In genomic region chr5:34915139-34915855, GRCh38 we compare ENCODE assay signal across 1 cellular context.
TF ChIP-seq lines count a peak whose summit lies in the region.

A gene with protein sequence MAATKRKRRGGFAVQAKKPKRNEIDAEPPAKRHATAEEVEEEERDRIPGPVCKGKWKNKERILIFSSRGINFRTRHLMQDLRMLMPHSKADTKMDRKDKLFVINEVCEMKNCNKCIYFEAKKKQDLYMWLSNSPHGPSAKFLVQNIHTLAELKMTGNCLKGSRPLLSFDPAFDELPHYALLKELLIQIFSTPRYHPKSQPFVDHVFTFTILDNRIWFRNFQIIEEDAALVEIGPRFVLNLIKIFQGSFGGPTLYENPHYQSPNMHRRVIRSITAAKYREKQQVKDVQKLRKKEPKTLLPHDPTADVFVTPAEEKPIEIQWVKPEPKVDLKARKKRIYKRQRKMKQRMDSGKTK (plus strand): TSS chr5:34915711. CDS start chr5:34915739, 28 bp downstream.
Gene RAD1, minus strand, starts transcription at chr5:34915504. Its CDS starts 612 bp downstream, at chr5:34914892.

TF ChIP-seq in HEK293, 187 proteins besides CTCF, POLR2A, EP300 and RAD21 (continued from another document):
- TF ChIP-seq, protein P1, sequence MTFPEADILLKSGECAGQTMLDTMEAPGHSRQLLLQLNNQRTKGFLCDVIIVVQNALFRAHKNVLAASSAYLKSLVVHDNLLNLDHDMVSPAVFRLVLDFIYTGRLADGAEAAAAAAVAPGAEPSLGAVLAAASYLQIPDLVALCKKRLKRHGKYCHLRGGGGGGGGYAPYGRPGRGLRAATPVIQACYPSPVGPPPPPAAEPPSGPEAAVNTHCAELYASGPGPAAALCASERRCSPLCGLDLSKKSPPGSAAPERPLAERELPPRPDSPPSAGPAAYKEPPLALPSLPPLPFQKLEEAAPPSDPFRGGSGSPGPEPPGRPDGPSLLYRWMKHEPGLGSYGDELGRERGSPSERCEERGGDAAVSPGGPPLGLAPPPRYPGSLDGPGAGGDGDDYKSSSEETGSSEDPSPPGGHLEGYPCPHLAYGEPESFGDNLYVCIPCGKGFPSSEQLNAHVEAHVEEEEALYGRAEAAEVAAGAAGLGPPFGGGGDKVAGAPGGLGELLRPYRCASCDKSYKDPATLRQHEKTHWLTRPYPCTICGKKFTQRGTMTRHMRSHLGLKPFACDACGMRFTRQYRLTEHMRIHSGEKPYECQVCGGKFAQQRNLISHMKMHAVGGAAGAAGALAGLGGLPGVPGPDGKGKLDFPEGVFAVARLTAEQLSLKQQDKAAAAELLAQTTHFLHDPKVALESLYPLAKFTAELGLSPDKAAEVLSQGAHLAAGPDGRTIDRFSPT (tag by site-specific recombination; IDR thresholded peaks at IDR 0.05), result no peak
- TF ChIP-seq SALL2 (tag by site-specific recombination; IDR thresholded peaks at IDR 0.05; ENCODE audit: borderline replicate concordance), result no peak
- TF ChIP-seq ZNF366 (tag by site-specific recombination; conservative IDR thresholded peaks at IDR 0.05), result no peak; the same call in 1 of the 2 replicates
- TF ChIP-seq REPIN1 (tag by site-specific recombination; IDR thresholded peaks at IDR 0.05; ENCODE audit: low read depth), result no peak
- TF ChIP-seq ZBTB21 (tag by site-specific recombination; IDR thresholded peaks at IDR 0.05), result no peak
- peak; percentile 78 for TF ChIP-seq ZNF76 (tag by site-specific recombination; IDR thresholded peaks at IDR 0.05; ENCODE audit: borderline replicate concordance, low read depth)
- TF ChIP-seq ZNF530 (tag by site-specific recombination; IDR thresholded peaks at IDR 0.05; ENCODE audit: low read depth), result no peak
- TF ChIP-seq, protein P2, sequence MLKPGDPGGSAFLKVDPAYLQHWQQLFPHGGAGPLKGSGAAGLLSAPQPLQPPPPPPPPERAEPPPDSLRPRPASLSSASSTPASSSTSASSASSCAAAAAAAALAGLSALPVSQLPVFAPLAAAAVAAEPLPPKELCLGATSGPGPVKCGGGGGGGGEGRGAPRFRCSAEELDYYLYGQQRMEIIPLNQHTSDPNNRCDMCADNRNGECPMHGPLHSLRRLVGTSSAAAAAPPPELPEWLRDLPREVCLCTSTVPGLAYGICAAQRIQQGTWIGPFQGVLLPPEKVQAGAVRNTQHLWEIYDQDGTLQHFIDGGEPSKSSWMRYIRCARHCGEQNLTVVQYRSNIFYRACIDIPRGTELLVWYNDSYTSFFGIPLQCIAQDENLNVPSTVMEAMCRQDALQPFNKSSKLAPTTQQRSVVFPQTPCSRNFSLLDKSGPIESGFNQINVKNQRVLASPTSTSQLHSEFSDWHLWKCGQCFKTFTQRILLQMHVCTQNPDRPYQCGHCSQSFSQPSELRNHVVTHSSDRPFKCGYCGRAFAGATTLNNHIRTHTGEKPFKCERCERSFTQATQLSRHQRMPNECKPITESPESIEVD (tag by site-specific recombination; IDR thresholded peaks at IDR 0.05), result no peak
- no peak for TF ChIP-seq ZNF248 (tag by site-specific recombination; IDR thresholded peaks at IDR 0.05)
- TF ChIP-seq ZNF24 (tag by site-specific recombination; IDR thresholded peaks at IDR 0.05), result peak; percentile 87
- TF ChIP-seq ZNF404 (tag by site-specific recombination; IDR thresholded peaks at IDR 0.05), result no peak
- TF ChIP-seq SP3 (tag by site-specific recombination; IDR thresholded peaks at IDR 0.05), result peak; percentile 86
TF ChIP-seq in HEK293: peak in this region for 58.
